In the genomic region with DNA sequence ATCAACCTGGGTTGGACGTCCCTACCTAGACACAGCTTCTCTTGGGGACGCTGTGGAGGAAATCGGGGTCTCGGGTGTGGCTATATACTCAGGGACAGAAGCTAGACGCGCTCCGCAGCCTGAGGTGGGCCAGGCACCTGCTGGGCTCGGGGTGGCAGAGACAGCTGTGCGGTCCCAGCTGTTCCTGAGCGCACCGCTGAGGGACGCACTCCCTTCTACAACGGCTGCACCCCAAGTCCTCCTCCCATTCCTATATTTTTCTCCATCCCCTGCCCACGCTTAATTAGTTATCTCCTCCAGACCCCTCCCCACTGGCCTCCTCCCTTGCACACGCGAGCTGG, we compare ENCODE assay signal across 16 cellular contexts. TPM values are rescaled to one million over a fixed set of nuclear protein-coding genes. Genes with fewer than 3 reads are reported as not detected.
DNase-seq lines count a peak whose midpoint lies in the region; TF ChIP-seq lines count a peak whose summit lies in the region.
"Had no signal": no experiment of that assay in that cellular context is flagged by ENCODE, and none has a peak within 500 bp of the region (broad histone marks: within the 10 kb centered on the region; RNA-seq: fewer than 3 reads in every experiment).

No MANE protein-coding gene starts in this region.

- DNase-seq in DMS53 (lab: John Stamatoyannopoulos, UW) (peak; percentile 70), DMS53 treated with DMSO at 0.1 percent for 48 hours (lab: John Stamatoyannopoulos, UW; ENCODE audit: unreplicated experiment) (no peak), astrocyte of the spinal cord (ENCODE audit: low read depth, low spot score) (no peak), skeletal muscle cell (ENCODE audit: low read depth) (no peak), NCI-H2227 (lab: John Stamatoyannopoulos, UW; ENCODE audit: unreplicated experiment) (no peak), mucosa of gallbladder (ENCODE audit: low spot score) (no peak), amygdala (lab: John Stamatoyannopoulos, UW) (no peak)
- DNase-seq: 8988T; activated effector memory CD4-positive, alpha-beta T cell treated with Interleukin-2 at 50 U/mL for 16 hours; DMS79 treated with DMSO at 0.1 percent for 48 hours; NCI-H187 treated with DMSO at 0.1 percent for 48 hours; NCI-H82; SW 1271 had no signal

- no peak overlapping the region for H3K27ac ChIP-seq in iPS-20b (ENCODE audit: low read length)
- H3K27ac ChIP-seq: tibial nerve had no signal

- in situ Hi-C loops in astrocyte of the spinal cord (cut with HindIII; ENCODE audit: low sequenced_read_pairs): no loop called here

- no peaks in the 10 kb centered on the region for H3K9me3 ChIP-seq in iPS-20b (ENCODE audit: insufficient read depth, low read depth, low read length)
- H3K9me3 ChIP-seq: tibial nerve had no signal

- no peak overlapping the region for H3K9ac ChIP-seq in iPS-20b (ENCODE audit: low read depth, low read length)

- H3K4me3 ChIP-seq in astrocyte of the spinal cord (ENCODE audit: low read depth, low read length) (peak overlapping the region; percentile 6), iPS-20b (ENCODE audit: low read length) (peak overlapping the region; percentile 60), skeletal muscle cell (ENCODE audit: low read depth, low read length) (peak overlapping the region; percentile 30)
- H3K4me3 ChIP-seq: tibial nerve had no signal

- no peaks in the 10 kb centered on the region for H3K36me3 ChIP-seq in iPS-20b (ENCODE audit: insufficient read depth, low read depth, low read length)
- H3K36me3 ChIP-seq: tibial nerve had no signal

- peaks cover 55% of the 10 kb centered on the region for H3K27me3 ChIP-seq in iPS-20b (ENCODE audit: insufficient read depth, low read length)

- no peaks in the 10 kb centered on the region for H3K4me1 ChIP-seq in iPS-20b (ENCODE audit: insufficient read depth, low read length)

- no peak for TF ChIP-seq CTCF in astrocyte of the spinal cord (IDR thresholded peaks at IDR 0.05; ENCODE audit: low read depth, low read length)

RNA-seq across cellular contexts. Expression of gene MTNR1B, which starts 0.2 kb away (rescaled TPM):
- total RNA-seq in mucosa of gallbladder: not detected
- total RNA-seq: omental fat pad, tibial nerve had no signal

Comparison
In these comparisons a context has a peak if more than half of its experiments do, and no peak if none do; other contexts are left out.
1. H3K4me3 ChIP-seq: peak in every context shown above with its lines; median percentile 60 in iPS-20b; 30 in skeletal muscle cell; 6 in astrocyte of the spinal cord.